1 cellular context compared by ENCODE assay signal in genomic region chr9:128123451-128124080, GRCh38.
TF ChIP-seq lines count a peak whose summit lies in the region.

No MANE protein-coding gene starts in this region.

TF ChIP-seq in HepG2, 621 proteins besides CTCF, POLR2A, EP300 and RAD21:
- no peak for TF ChIP-seq ZNF615 (CRISPR knock-in tag; IDR thresholded peaks at IDR 0.05; ENCODE audit: borderline replicate concordance)
